Comparison of ENCODE assay signal across 8 cellular contexts in the genomic region with DNA sequence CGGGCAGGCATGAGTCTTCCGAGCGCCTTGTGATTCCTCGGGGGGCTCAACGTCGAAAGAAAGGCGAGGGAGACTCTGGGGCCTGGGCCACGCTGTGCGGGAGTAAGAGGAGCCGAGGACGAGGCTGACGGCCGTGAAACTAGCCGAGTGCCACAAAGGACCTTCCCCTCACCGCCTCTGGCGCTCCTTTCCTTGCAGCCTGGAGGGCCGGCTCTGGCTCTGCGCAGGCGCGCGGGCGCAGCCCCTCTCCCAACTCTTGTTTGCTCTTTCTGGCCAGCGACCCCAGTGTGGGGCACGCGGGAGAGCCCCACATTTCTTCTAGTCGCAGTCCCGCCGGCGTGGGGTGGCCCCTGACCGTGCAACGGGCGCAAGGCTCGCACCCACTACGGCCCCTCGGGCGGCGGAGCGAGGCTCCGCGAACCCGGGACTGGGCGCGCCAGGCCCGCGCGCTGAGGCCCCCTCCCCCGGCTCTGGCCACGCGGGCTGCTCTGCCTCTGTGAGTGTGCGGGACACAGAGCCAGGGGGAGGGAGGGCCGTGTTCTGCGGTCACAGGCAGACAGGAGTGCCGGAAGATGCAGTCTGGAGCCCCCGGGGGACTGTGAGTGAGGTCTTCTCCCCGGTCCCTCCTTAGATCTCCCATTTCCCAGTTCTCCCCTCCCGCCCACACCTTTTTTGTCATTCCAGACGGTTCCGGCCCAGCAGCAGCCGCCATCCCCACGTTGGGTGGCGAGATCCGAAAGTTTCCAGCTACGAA. TPM values are rescaled to one million over a fixed set of nuclear protein-coding genes. Genes with fewer than 3 reads are reported as not detected.
DNase-seq lines count a peak whose midpoint lies in the region; ATAC-seq, FAIRE-seq and TF ChIP-seq lines count a peak whose summit lies in the region.

No MANE protein-coding gene starts in this region.

- TF ChIP-seq CTCF in GM10248 (IDR thresholded peaks at IDR 0.05; ENCODE audit: control extremely low read depth, extremely low read depth, low read depth, missing control alignments) (no peak), GM12878 (IDR thresholded peaks at IDR 0.05 in 2 of 3, conservative IDR thresholded peaks at IDR 0.05 in 1 of 3; ENCODE audit: control insufficient read depth in 2 of 3, extremely low read depth in 1 of 3, insufficient read depth in 1 of 3, low read depth in 3 of 3, low read length in 3 of 3) (no peak)

- DNase-seq in GM10248 (ENCODE audit: extremely low spot score) (peak; percentile 54), NCI-H128 (lab: John Stamatoyannopoulos, UW; ENCODE audit: unreplicated experiment) (peak; percentile 17), T1000 (lab: John Stamatoyannopoulos, UW) (peak; percentile 25), GM12878 (ENCODE audit: low read depth, low spot score) (no peak), sciatic nerve (ENCODE audit: low spot score) (peak; percentile 84)

- H3K4me3 ChIP-seq in GM12878: peak overlapping the region; percentile 86
- H3K4me3 ChIP-seq in iPS-11a (ENCODE audit: low read depth, low read length): peak overlapping the region; percentile 70

- H3K79me2 ChIP-seq in GM12878 (ENCODE audit: control insufficient read depth, insufficient read depth, low read length): peaks cover 52% of the 10 kb centered on the region

- BruUV-seq in GM12878 (replicated peaks; lab: Mats Ljungman, UMichigan): no TSS peak

- H3K9ac ChIP-seq in GM12878 (ENCODE audit: control insufficient read depth, insufficient read depth, low read length): peak overlapping the region; percentile 88

- H3K27ac ChIP-seq in GM12878 (ENCODE audit: control insufficient read depth, insufficient read depth): peak overlapping the region; percentile 88

- CTCF ChIA-PET in GM10248 (lab: Yijun Ruan, JAX) (interaction anchor here (0.9 to 1.4 kb wide), 6 partner anchors 11 to 44 kb away, joined by 3 to 5 read pairs (median 3); partner anchors contain the start of genes ACO2 and PHF5A), GM12878 (lab: Yijun Ruan, JAX) (interaction anchor here (0.6 to 2.4 kb wide), 11 partner anchors 21 to 96 kb away, joined by 3 to 9 read pairs (median 4); partner anchors contain the start of genes ACO2, PHF5A and POLR3H)

- peaks cover 0 to 5% of the 10 kb centered on the region in 2 experiments; a peak in 1 of 4 replicates for H3K36me3 ChIP-seq in GM12878 (ENCODE audit: control insufficient read depth in 2 of 2, insufficient read depth in 2 of 2, low read length in 1 of 2)

- WGBS in GM12878 (ENCODE audit: insufficient coverage, insufficient replicate concordance, low lambda C conversion rate, missing lambda C conversion rate): under 1% methylated on average over 61 of the region's 63 CpGs

- H3K4me2 ChIP-seq in GM12878 (ENCODE audit: control insufficient read depth, insufficient read depth): peak overlapping the region; percentile 48

- no peaks in the 10 kb centered on the region for H3K27me3 ChIP-seq in GM12878 (replicated peaks in 1 of 2; ENCODE audit: control insufficient read depth in 2 of 2, insufficient read depth in 2 of 2, low read length in 1 of 2)

- in situ Hi-C loops in GM12878 (cut with MboI): no loop called here

- POLR2A ChIA-PET in GM10248 (lab: Yijun Ruan, JAX): interaction anchor here (0.6 to 2.6 kb wide), 14 partner anchors 9 to 159 kb away, joined by 3 to 42 read pairs (median 6); partner anchors contain the start of genes ACO2, PHF5A, PMM1 and TEF
- POLR2A ChIA-PET in GM12878 (lab: Charles Lee): interaction anchor here (0.6 to 6.3 kb wide), 23 partner anchors 10 to 994 kb away, joined by 3 to 122 read pairs (median 7); partner anchors contain the start of genes ACO2, DESI1, PHF5A and PMM1

- TF ChIP-seq POLR2A in GM12878 (IDR thresholded peaks at IDR 0.05; ENCODE audit: low read depth, low read length): peak; percentile 37; the same call in 1 of the 2 replicates

- H2AFZ ChIP-seq in GM12878 (ENCODE audit: control insufficient read depth, low read depth, low read length): peak overlapping the region; percentile 70

- intact Hi-C loops in GM12878 (cut with micrococcal nuclease; ENCODE audit: unreplicated experiment): loop anchor here (1.0 to 5.0 kb wide), 3 partner anchors 22 to 55 kb away; partner anchors contain the start of gene ACO2
- intact Hi-C loops in sciatic nerve (cut with DNase I): no loop called here

- TF ChIP-seq RAD21 in GM12878 (IDR thresholded peaks at IDR 0.05; ENCODE audit: insufficient read depth, low read depth, low read length): no peak

- H4K20me1 ChIP-seq in GM12878 (ENCODE audit: control insufficient read depth, insufficient read depth): no peaks in the 10 kb centered on the region

- TF ChIP-seq EP300 in GM12878 (IDR thresholded peaks at IDR 0.05; ENCODE audit: borderline replicate concordance in 1 of 2, control insufficient read depth in 1 of 2, low read depth in 2 of 2, low read length in 2 of 2): no peak

- SMC1A ChIA-PET in GM12878 (lab: Charles Lee; ENCODE audit: uncharacterized antibody, unreplicated experiment): interaction anchor here (1.3 to 3.8 kb wide), 9 partner anchors 21 to 171 kb away, joined by 3 to 18 read pairs (median 12); partner anchors contain the start of genes ACO2 and PHF5A

- FAIRE-seq in GM12878 (lab: Jason Lieb, UNC): no peak

- no peaks in the 10 kb centered on the region for H3K9me3 ChIP-seq in GM12878 (replicated peaks; ENCODE audit: control insufficient read depth, insufficient read depth, low read length)

- ATAC-seq in GM12878 (peak; percentile 44), sciatic nerve (peak; percentile 13), GM19455 (IDR thresholded peaks at IDR 0.05; ENCODE audit: unreplicated experiment) (no peak), HG03025 (IDR thresholded peaks at IDR 0.05; ENCODE audit: low FRiP score, unreplicated experiment) (no peak)

- RAD21 ChIA-PET in GM12878 (lab: Charles Lee; ENCODE audit: unreplicated experiment): interaction anchor here (0.7 to 2.6 kb wide), 16 partner anchors 21 to 414 kb away, joined by 3 to 22 read pairs (median 6); partner anchors contain the start of genes ACO2, PHF5A and TEF

- 0 out of 2 replicates have a peak, but pooled peaks cover 4% of the 10 kb centered on the region for H3K4me1 ChIP-seq in GM12878 (ENCODE audit: control insufficient read depth, insufficient read depth, low read length)

TF ChIP-seq in GM12878, 131 proteins besides CTCF, POLR2A, EP300 and RAD21 (continues in another document):
- no peak for TF ChIP-seq SMC3 (IDR thresholded peaks at IDR 0.05; ENCODE audit: borderline replicate concordance, low read length)

RNA-seq across cellular contexts. Expression of gene TOB2, which starts 1.0 kb away (rescaled TPM):
- total RNA-seq in GM12878 (2013; cell fraction: nucleolus; rRNA removed): 15.1 and 15.4 TPM in 2 replicates
- total RNA-seq in GM12878 (2014; rRNA removed) (15.9 and 18.2 TPM in 2 replicates), GM12878 (2014; rRNA removed; fragmentation: Illumina TruSeq; extraction: Trizol) (10.7 and 12.2 TPM in 2 replicates), GM12878 (2021) (30.6 and 32.0 TPM in 2 replicates), sciatic nerve (67.7 TPM)
- 6.7 TPM for polyA plus RNA-seq in GM12878 (2011; ENCODE audit: low read depth)
- polyA plus RNA-seq in GM12878 (2011; rRNA removed) (4.4 and 10.3 TPM in 2 replicates), GM12878 (2014; fragmentation: Illumina TruSeq; extraction: Trizol) (11.0 and 17.6 TPM in 2 replicates), GM12878 (2014; fragmentation: Nextera tagmentation; extraction: Ambion mirVana) (10 to 100 TPM in 1 of 2 experiments, 1 to 10 TPM in 1; 4.5 to 11.1 TPM), GM12878 (2014; rRNA removed) (12.7 and 16.9 TPM in 2 replicates), GM12878 (2016; fragmentation: Nextera tagmentation; extraction: Ambion mirVana) (10 to 100 TPM; 19.4 to 19.6 TPM)
- polyA plus RNA-seq in GM12878 (2011; cell fraction: cytosol; rRNA removed): 11.9 and 14.1 TPM in 2 replicates
- 10.6 and 15.2 TPM in 2 replicates for polyA plus RNA-seq in GM12878 (2011; cell fraction: nucleus; rRNA removed)
- 13.7 and 17.0 TPM in 2 replicates for polyA plus RNA-seq in GM12878 (2012)
- polyA minus RNA-seq in GM12878 (2011; rRNA and poly(A)+ RNA removed): 9.7 and 11.9 TPM in 2 replicates
- 8.4 and 10.3 TPM in 2 replicates for polyA minus RNA-seq in GM12878 (2011; cell fraction: cytosol; rRNA and poly(A)+ RNA removed)
- 3.5 and 5.8 TPM in 2 replicates for polyA minus RNA-seq in GM12878 (2011; cell fraction: nucleus; rRNA and poly(A)+ RNA removed)

RNA-seq across cellular contexts. Expression of gene PHF5A, which starts 20.9 kb away (rescaled TPM):
- total RNA-seq in GM12878 (2013; cell fraction: nucleolus; rRNA removed): 6.6 and 7.7 TPM in 2 replicates
- 81.4 and 99.9 TPM in 2 replicates for total RNA-seq in GM12878 (2014; rRNA removed)
- total RNA-seq in GM12878 (2014; rRNA removed; fragmentation: Illumina TruSeq; extraction: Trizol): 85.5 and 86.8 TPM in 2 replicates
- 64.2 and 64.8 TPM in 2 replicates for total RNA-seq in GM12878 (2021)
- polyA plus RNA-seq in GM12878 (2011; ENCODE audit: low read depth): 38.8 TPM
- polyA plus RNA-seq in GM12878 (2011; rRNA removed): 96.7 and 99.4 TPM in 2 replicates
- 63.8 and 68.0 TPM in 2 replicates for polyA plus RNA-seq in GM12878 (2011; cell fraction: cytosol; rRNA removed)
- 36.7 and 44.3 TPM in 2 replicates for polyA plus RNA-seq in GM12878 (2011; cell fraction: nucleus; rRNA removed)
- polyA plus RNA-seq in GM12878 (2012): 30.5 and 37.3 TPM in 2 replicates
- polyA plus RNA-seq in GM12878 (2014; fragmentation: Illumina TruSeq; extraction: Trizol): 91.7 and 101 TPM in 2 replicates
- polyA plus RNA-seq in GM12878 (2014; fragmentation: Nextera tagmentation; extraction: Ambion mirVana): 10 to 100 TPM; 40.5 to 77.0 TPM
- polyA plus RNA-seq in GM12878 (2014; rRNA removed): 97.6 and 115 TPM in 2 replicates
- 10 to 100 TPM; 51.5 to 52.4 TPM for polyA plus RNA-seq in GM12878 (2016; fragmentation: Nextera tagmentation; extraction: Ambion mirVana)
- 34.6 and 35.7 TPM in 2 replicates for polyA minus RNA-seq in GM12878 (2011; rRNA and poly(A)+ RNA removed)
- polyA minus RNA-seq in GM12878 (2011; cell fraction: cytosol; rRNA and poly(A)+ RNA removed): 8.1 and 11.6 TPM in 2 replicates
- 5.0 and 11.9 TPM in 2 replicates for polyA minus RNA-seq in GM12878 (2011; cell fraction: nucleus; rRNA and poly(A)+ RNA removed)
- 26.9 TPM for total RNA-seq in sciatic nerve

RNA-seq across cellular contexts. Expression of gene ACO2, which starts 21.3 kb away (rescaled TPM):
- 78.7 and 86.2 TPM in 2 replicates for total RNA-seq in GM12878 (2013; cell fraction: nucleolus; rRNA removed)
- total RNA-seq in GM12878 (2014; rRNA removed) (115 and 132 TPM in 2 replicates), GM12878 (2014; rRNA removed; fragmentation: Illumina TruSeq; extraction: Trizol) (63.2 and 69.0 TPM in 2 replicates), GM12878 (2021) (127 and 133 TPM in 2 replicates), sciatic nerve (68.0 TPM)
- polyA plus RNA-seq in GM12878 (2011; ENCODE audit: low read depth): 48.7 TPM
- polyA plus RNA-seq in GM12878 (2011; rRNA removed) (16.1 and 22.4 TPM in 2 replicates), GM12878 (2014; fragmentation: Illumina TruSeq; extraction: Trizol) (41.6 and 102 TPM in 2 replicates), GM12878 (2014; fragmentation: Nextera tagmentation; extraction: Ambion mirVana) (10 to 100 TPM; 21.4 to 22.3 TPM), GM12878 (2014; rRNA removed) (74.8 and 83.8 TPM in 2 replicates), GM12878 (2016; fragmentation: Nextera tagmentation; extraction: Ambion mirVana) (100 to 1,000 TPM; 211 to 214 TPM)
- 60.6 and 64.3 TPM in 2 replicates for polyA plus RNA-seq in GM12878 (2011; cell fraction: cytosol; rRNA removed)
- 355 and 367 TPM in 2 replicates for polyA plus RNA-seq in GM12878 (2011; cell fraction: nucleus; rRNA removed)
- 71.7 and 92.0 TPM in 2 replicates for polyA plus RNA-seq in GM12878 (2012)
- 23.3 and 35.4 TPM in 2 replicates for polyA minus RNA-seq in GM12878 (2011; rRNA and poly(A)+ RNA removed)
- 26.1 and 33.6 TPM in 2 replicates for polyA minus RNA-seq in GM12878 (2011; cell fraction: cytosol; rRNA and poly(A)+ RNA removed)
- 42.7 and 65.6 TPM in 2 replicates for polyA minus RNA-seq in GM12878 (2011; cell fraction: nucleus; rRNA and poly(A)+ RNA removed)

Comparison
In these comparisons a context has a peak if more than half of its experiments do, and no peak if none do; other contexts are left out.
1. ATAC-seq: peak in GM12878 (single experiment) and sciatic nerve (single experiment); none in GM19455 (single experiment) and HG03025 (single experiment).